Comparison of ENCODE assay signal across 1 cellular context in genomic region chr12:109115404-109115757, GRCh38.
TF ChIP-seq lines count a peak whose summit lies in the region.

No MANE protein-coding gene starts in this region.

TF ChIP-seq in GM23338, 12 proteins besides CTCF, POLR2A, EP300 and RAD21 (continued from another document):
- no peak for TF ChIP-seq ZNF462 (CRISPR knock-in tag; IDR thresholded peaks at IDR 0.05)
